Comparison of ENCODE assay signal across 28 cellular contexts in the genomic region with DNA sequence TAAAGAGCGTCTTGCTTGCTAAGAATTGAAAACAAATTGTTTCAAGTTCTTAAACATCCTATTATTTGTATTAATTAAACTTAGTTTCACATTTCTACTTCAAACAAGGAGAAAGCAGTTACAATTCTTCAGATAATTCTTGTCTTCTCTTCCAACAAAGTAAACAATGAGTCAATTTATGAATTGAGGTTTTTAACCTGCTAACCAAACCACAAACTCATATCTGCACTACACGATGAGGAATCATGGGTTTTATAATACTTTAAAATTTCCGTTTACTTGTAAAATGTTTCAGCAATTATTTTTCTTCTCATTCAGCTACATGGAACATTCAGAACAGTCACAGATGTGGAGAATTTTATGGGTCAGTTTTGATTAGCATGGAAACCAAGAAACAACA.
DNase-seq lines count a peak whose midpoint lies in the region; ATAC-seq and TF ChIP-seq lines count a peak whose summit lies in the region.
"Had no signal": no experiment of that assay in that cellular context is flagged by ENCODE, and none has a peak within 500 bp of the region (broad histone marks: within the 10 kb centered on the region; RNA-seq: fewer than 3 reads in every experiment).

No MANE protein-coding gene starts in this region.

- no peaks in the 10 kb centered on the region for H3K4me1 ChIP-seq in fibroblast of lung (ENCODE audit: control insufficient read depth, extremely low read depth, insufficient read depth, low read length)
- H3K4me1 ChIP-seq: tibial nerve had no signal

- no peak overlapping the region for H2AFZ ChIP-seq in fibroblast of lung (ENCODE audit: low read length)

- peaks cover 9% of the 10 kb centered on the region for H3K27me3 Mint-ChIP-seq in activated CD8-positive, alpha-beta memory T cell treated with anti-CD3 and anti-CD28 coated beads, Interleukin-2, amount 10 ng/mL, durations not matched to agents 7 days and 5 days
- peaks cover 2% of the 10 kb centered on the region for H3K27me3 Mint-ChIP-seq in activated T-helper 17 cell treated with anti-CD3 and anti-CD28 coated beads, Interleukin-2, amount 50 U/mL, for 72 hours
- H3K27me3 Mint-ChIP-seq: CD8-positive, alpha-beta memory T cell; memory B cell; progenitor cell of endocrine pancreas; stimulated activated naive CD8-positive, alpha-beta T cell treated with anti-CD3 and anti-CD28 coated beads, Interleukin-15, amount 100 ng/mL, for 72 hours had no signal

- H3K79me2 ChIP-seq in fibroblast of lung (ENCODE audit: control insufficient read depth, insufficient read depth, low read length), result peaks cover 2% of the 10 kb centered on the region

- no peak for TF ChIP-seq CTCF in fibroblast of lung (conservative IDR thresholded peaks at IDR 0.05 in 1 of 2, IDR thresholded peaks at IDR 0.05 in 1 of 2; ENCODE audit: low read depth in 1 of 2, low read length in 2 of 2)

- H3K9me3 Mint-ChIP-seq in activated CD8-positive, alpha-beta memory T cell treated with anti-CD3 and anti-CD28 coated beads, Interleukin-2, amount 10 ng/mL, durations not matched to agents 7 days and 5 days (ENCODE audit: low read depth), result peaks cover 2% of the 10 kb centered on the region
- peaks cover 5% of the 10 kb centered on the region for H3K9me3 Mint-ChIP-seq in activated T-helper 17 cell treated with anti-CD3 and anti-CD28 coated beads, Interleukin-2, amount 50 U/mL, for 72 hours

- no peak overlapping the region for H3K27ac ChIP-seq in fibroblast of lung (ENCODE audit: insufficient read depth, low read length)
- H3K27ac ChIP-seq: 22Rv1, tibial nerve had no signal

- CTCF ChIA-PET in activated CD8-positive, alpha-beta memory T cell treated with anti-CD3 and anti-CD28 coated beads, Interleukin-2, amount 10 ng/mL, durations not matched to agents 7 days and 5 days (lab: Charles Lee), result interaction anchor here (1.0 kb wide), 1 partner anchor 67 kb away, joined by 3 read pairs; no protein-coding TSS in a partner anchor

- peaks cover 19% of the 10 kb centered on the region for H3K4me1 Mint-ChIP-seq in activated CD8-positive, alpha-beta memory T cell treated with anti-CD3 and anti-CD28 coated beads, Interleukin-2, amount 10 ng/mL, durations not matched to agents 7 days and 5 days
- H3K4me1 Mint-ChIP-seq in activated T-helper 17 cell treated with anti-CD3 and anti-CD28 coated beads, Interleukin-2, amount 50 U/mL, for 72 hours, result no peaks in the 10 kb centered on the region
- H3K4me1 Mint-ChIP-seq: memory B cell had no signal

- H3K27me3 ChIP-seq in fibroblast of lung (ENCODE audit: control insufficient read depth, insufficient read depth, low read length), result no peaks in the 10 kb centered on the region
- H3K27me3 ChIP-seq: tibial nerve had no signal

- no peak overlapping the region for H3K9ac ChIP-seq in fibroblast of lung (ENCODE audit: insufficient read depth, low read length)

- peaks cover 9% of the 10 kb centered on the region for H3K36me3 Mint-ChIP-seq in activated CD8-positive, alpha-beta memory T cell treated with anti-CD3 and anti-CD28 coated beads, Interleukin-2, amount 10 ng/mL, durations not matched to agents 7 days and 5 days
- no peaks in the 10 kb centered on the region for H3K36me3 Mint-ChIP-seq in activated T-helper 17 cell treated with anti-CD3 and anti-CD28 coated beads, Interleukin-2, amount 50 U/mL, for 72 hours (ENCODE audit: low read depth)

- no peak overlapping the region for H3K4me2 ChIP-seq in fibroblast of lung (ENCODE audit: extremely low read depth, insufficient read depth, low read length)

- ATAC-seq in activated CD8-positive, alpha-beta memory T cell treated with anti-CD3 and anti-CD28 coated beads, Interleukin-2, amount 10 ng/mL, durations not matched to agents 7 days and 5 days, result peak; percentile 72
- ATAC-seq in activated T-helper 17 cell treated with anti-CD3 and anti-CD28 coated beads, Interleukin-2, amount 50 U/mL, for 72 hours (replicated peaks), result peak; percentile 52
- no peak for ATAC-seq in HG02798 (IDR thresholded peaks at IDR 0.05; ENCODE audit: poor library complexity, unreplicated experiment)
- ATAC-seq: activated CD8-positive, alpha-beta T cell treated with anti-CD3 and anti-CD28 coated beads, Interleukin-2, amount 10 ng/mL, durations not matched to agents 7 days and 5 days; left cardiac atrium; sciatic nerve; stimulated activated naive CD8-positive, alpha-beta T cell treated with anti-CD3 and anti-CD28 coated beads, Interleukin-15, amount 100 ng/mL, for 72 hours had no signal

- no peak overlapping the region for H3K27ac Mint-ChIP-seq in activated CD8-positive, alpha-beta memory T cell treated with anti-CD3 and anti-CD28 coated beads, Interleukin-2, amount 10 ng/mL, durations not matched to agents 7 days and 5 days
- no peak overlapping the region for H3K27ac Mint-ChIP-seq in activated T-helper 17 cell treated with anti-CD3 and anti-CD28 coated beads, Interleukin-2, amount 50 U/mL, for 72 hours
- H3K27ac Mint-ChIP-seq: activated CD8-positive, alpha-beta T cell treated with anti-CD3 and anti-CD28 coated beads, Interleukin-2, amount 10 ng/mL, durations not matched to agents 7 days and 5 days; CD8-positive, alpha-beta memory T cell; memory B cell; progenitor cell of endocrine pancreas had no signal

- H3K4me3 Mint-ChIP-seq in activated CD8-positive, alpha-beta memory T cell treated with anti-CD3 and anti-CD28 coated beads, Interleukin-2, amount 10 ng/mL, durations not matched to agents 7 days and 5 days, result no peak overlapping the region
- no peak overlapping the region for H3K4me3 Mint-ChIP-seq in activated T-helper 17 cell treated with anti-CD3 and anti-CD28 coated beads, Interleukin-2, amount 50 U/mL, for 72 hours
- H3K4me3 Mint-ChIP-seq: activated CD8-positive, alpha-beta T cell treated with anti-CD3 and anti-CD28 coated beads, Interleukin-2, amount 10 ng/mL, durations not matched to agents 7 days and 5 days; CD8-positive, alpha-beta memory T cell; memory B cell; stimulated activated naive CD8-positive, alpha-beta T cell treated with anti-CD3 and anti-CD28 coated beads, Interleukin-15, amount 100 ng/mL, for 72 hours had no signal

- no peaks in the 10 kb centered on the region for H4K20me1 ChIP-seq in fibroblast of lung (ENCODE audit: control insufficient read depth, extremely low read depth, insufficient read depth, low read length)

- no peaks in the 10 kb centered on the region for H3K9me3 ChIP-seq in fibroblast of lung (ENCODE audit: control insufficient read depth, insufficient read depth, low read depth, low read length)

- no peaks in the 10 kb centered on the region for H3K36me3 ChIP-seq in fibroblast of lung (ENCODE audit: control insufficient read depth, insufficient read depth, low read length)

- no peak for DNase-seq in activated CD8-positive, alpha-beta memory T cell treated with anti-CD3 and anti-CD28 coated beads, Interleukin-2, amount 10 ng/mL, durations not matched to agents 7 days and 5 days
- no peak for DNase-seq in activated CD8-positive, alpha-beta memory T cell treated with anti-CD3 and anti-CD28 coated beads, Interleukin-2, amount 50 U/mL, for 48 hours
- DNase-seq in fibroblast of lung (ENCODE audit: low read depth in 2 of 2), result peak; percentile 19 to 65
- DNase-seq in stromal cell of bone marrow (ENCODE audit: low read depth), result peak; percentile 15
- no peak for DNase-seq in stimulated activated CD4-positive, alpha-beta T cell treated with anti-CD3 and anti-CD28 coated beads, Interleukin-2, amount 100 ng/mL, for 24 hours
- DNase-seq in NCI-H1417 (lab: John Stamatoyannopoulos, UW), result no peak
- DNase-seq: activated CD4-positive, alpha-beta T cell treated with anti-CD3 and anti-CD28 coated beads for 1 hour; activated CD8-positive, alpha-beta T cell treated with anti-CD3 and anti-CD28 coated beads, Interleukin-2, amount 10 ng/mL, durations not matched to agents 7 days and 5 days; activated naive CD4-positive, alpha-beta T cell; activated T-cell treated with anti-CD3 and anti-CD28 coated beads, Interleukin-2, amount 50 U/mL, for 1 hour; AML-193; amygdala; caudate nucleus; CD8-positive, alpha-beta memory T cell; DMS53; head of caudate nucleus; left cardiac atrium; NCI-H146; NCI-H69; RPMI8226; stimulated activated naive CD8-positive, alpha-beta T cell treated with anti-CD3 and anti-CD28 coated beads, Interleukin-15, amount 100 ng/mL, for 72 hours had no signal

- no peak overlapping the region for H3K4me3 ChIP-seq in fibroblast of lung (replicated peaks in 1 of 4; ENCODE audit: control extremely low read depth in 1 of 4, insufficient read depth in 1 of 4, low read depth in 3 of 4, low read length in 4 of 4)
- H3K4me3 ChIP-seq: tibial nerve had no signal

Comparison
In these comparisons a context has a peak if more than half of its experiments do, and no peak if none do; other contexts are left out.
1. DNase-seq: peak in fibroblast of lung (2 of 2) and stromal cell of bone marrow (single experiment); none in activated CD8-positive, alpha-beta memory T cell treated with anti-CD3 and anti-CD28 coated beads, Interleukin-2, amount 10 ng/mL, durations not matched to agents 7 days and 5 days (single experiment), activated CD8-positive, alpha-beta memory T cell treated with anti-CD3 and anti-CD28 coated beads, Interleukin-2, amount 50 U/mL, for 48 hours (single experiment), stimulated activated CD4-positive, alpha-beta T cell treated with anti-CD3 and anti-CD28 coated beads, Interleukin-2, amount 100 ng/mL, for 24 hours (0 of 2) and NCI-H1417 (0 of 3).